ENCODE assay signal across 8 cellular contexts in genomic region chr7:2979276-2979675, GRCh38.
DNase-seq lines count a peak whose midpoint lies in the region; ATAC-seq and TF ChIP-seq lines count a peak whose summit lies in the region.

No MANE protein-coding gene starts in this region.

- H3K9ac ChIP-seq in BLaER1 (peak overlapping the region; percentile 35; the same call in 1 of the 2 replicates), Karpas-422 (ENCODE audit: low read length) (peak overlapping the region; percentile 66), endodermal cell (ENCODE audit: extremely low read depth, low read length, poor library complexity, severe bottlenecking) (no peak overlapping the region)

- peak; percentile 82 for DNase-seq in Karpas-422
- DNase-seq in endodermal cell, result no peak
- DNase-seq in inferior parietal cortex (ENCODE audit: extremely low spot score), result no peak
- DNase-seq in AG20443 (ENCODE audit: low spot score), result no peak
- no peak for DNase-seq in LoVo (ENCODE audit: low spot score)
- no peak for DNase-seq in GDM1 (lab: John Stamatoyannopoulos, UW)

- H3K9me3 ChIP-seq in BLaER1 (peaks cover 12% of the 10 kb centered on the region), Karpas-422 (ENCODE audit: low read length) (no peaks in the 10 kb centered on the region), endodermal cell (ENCODE audit: control insufficient read depth, low read length) (no peaks in the 10 kb centered on the region)

- H4K20me1 ChIP-seq in BLaER1 (no peaks in the 10 kb centered on the region), Karpas-422 (ENCODE audit: insufficient read depth, low read depth, low read length) (peaks cover 24% of the 10 kb centered on the region)

- no peak for TF ChIP-seq CTCF in endodermal cell (conservative IDR thresholded peaks at IDR 0.05)

- no peaks in the 10 kb centered on the region for H3K9me2 ChIP-seq in Karpas-422 (replicated peaks; ENCODE audit: insufficient read depth, low read length)

- H3K4me3 ChIP-seq in BLaER1 (peak overlapping the region; percentile 47), Karpas-422 (ENCODE audit: low read length) (peak overlapping the region; percentile 65), endodermal cell (ENCODE audit: low read length) (peak overlapping the region; percentile 64)

- WGBS in endodermal cell (ENCODE audit: insufficient coverage in 1 of 2, insufficient read length in 1 of 2), 2 experiments, result 83 to 87% methylated on average over 10 to 12 of the region's 12 CpGs

- H3K4me1 Mint-ChIP-seq in endodermal cell, result peaks cover 11% of the 10 kb centered on the region

- no peaks in the 10 kb centered on the region for H3K9me3 Mint-ChIP-seq in endodermal cell

- peaks cover 11% of the 10 kb centered on the region for H3K36me3 ChIP-seq in BLaER1
- no peaks in the 10 kb centered on the region for H3K36me3 ChIP-seq in Karpas-422 (ENCODE audit: insufficient read depth, low read length)
- H3K36me3 ChIP-seq in endodermal cell (ENCODE audit: control insufficient read depth, insufficient read depth, low read length), result no peaks in the 10 kb centered on the region

- no peak overlapping the region for H2AFZ ChIP-seq in Karpas-422 (ENCODE audit: low read length)

- H3K79me2 ChIP-seq in Karpas-422 (ENCODE audit: low read length), result peaks cover 8% of the 10 kb centered on the region

- peak; percentile 43 for ATAC-seq in GM18867 (IDR thresholded peaks at IDR 0.05; ENCODE audit: unreplicated experiment)

- no peaks in the 10 kb centered on the region for H3K27me3 Mint-ChIP-seq in endodermal cell (ENCODE audit: insufficient read depth)

- H3K4me1 ChIP-seq in BLaER1 (peaks cover 60% of the 10 kb centered on the region), Karpas-422 (ENCODE audit: low read length) (peaks cover 34% of the 10 kb centered on the region), endodermal cell (ENCODE audit: control insufficient read depth, insufficient read depth, low read length) (peaks cover 7% of the 10 kb centered on the region)

- H3K36me3 Mint-ChIP-seq in endodermal cell (ENCODE audit: low read depth), result no peaks in the 10 kb centered on the region

- H3K27ac ChIP-seq in BLaER1 (no peak overlapping the region), Karpas-422 (ENCODE audit: low read length) (peak overlapping the region; percentile 85), endodermal cell (ENCODE audit: low read depth, low read length) (no peak overlapping the region)

- H3K27ac Mint-ChIP-seq in endodermal cell, result no peak overlapping the region

- peaks cover 29% of the 10 kb centered on the region; the same call in 1 of the 2 replicates for H3K27me3 ChIP-seq in BLaER1
- no peaks in the 10 kb centered on the region for H3K27me3 ChIP-seq in Karpas-422 (ENCODE audit: low read length)
- no peaks in the 10 kb centered on the region for H3K27me3 ChIP-seq in endodermal cell (ENCODE audit: control insufficient read depth, insufficient read depth, low read length, poor library complexity, severe bottlenecking)

- H3K4me3 Mint-ChIP-seq in endodermal cell, result no peak overlapping the region

- H3K4me2 ChIP-seq in BLaER1, result peak overlapping the region; percentile 90
- H3K4me2 ChIP-seq in Karpas-422 (ENCODE audit: low read depth, low read length, poor library complexity, severe bottlenecking), result peak overlapping the region; percentile 79
